Comparison of ENCODE assay signal across 22 cellular contexts in the genomic region with DNA sequence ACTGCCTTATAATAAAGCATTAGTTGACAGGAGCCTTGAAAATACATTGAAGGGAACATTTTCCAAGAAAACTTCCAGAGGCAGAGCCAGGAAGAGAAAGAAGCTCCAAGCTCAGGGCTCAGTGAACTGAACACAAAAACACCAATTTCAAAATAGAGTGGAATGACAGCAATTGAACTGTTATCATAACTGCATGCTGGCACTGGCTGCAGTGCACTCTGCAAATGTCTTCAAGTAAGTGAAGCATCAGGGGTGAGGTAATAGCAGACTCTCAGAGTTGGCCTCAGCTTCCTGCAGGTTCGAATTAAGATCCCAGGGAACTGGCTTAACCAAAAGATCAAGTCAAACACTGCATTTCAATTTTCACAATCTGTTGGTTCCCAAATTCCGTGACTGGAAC.
"Had no signal": no experiment of that assay in that cellular context is flagged by ENCODE, and none has a peak within 500 bp of the region (broad histone marks: within the 10 kb centered on the region; RNA-seq: fewer than 3 reads in every experiment).

No MANE protein-coding gene starts in this region.

- H2AFZ ChIP-seq: neural progenitor cell had no signal

- H3K27ac ChIP-seq: dorsolateral prefrontal cortex, lower lobe of right lung, neural progenitor cell, prostate gland, right atrium auricular region, stomach, tibial artery, upper lobe of left lung had no signal

- H3K4me1 ChIP-seq: lower lobe of right lung, prostate gland, right atrium auricular region, stomach, tibial artery had no signal

- H3K36me3 ChIP-seq: lower lobe of right lung, neural progenitor cell, prostate gland, right atrium auricular region, stomach, tibial artery, upper lobe of left lung had no signal

- DNase-seq: cerebellar nuclear complex; dorsolateral prefrontal cortex; effector CD4-positive, alpha-beta T cell; head of caudate nucleus; left ventricle myocardium superior; lower lobe of right lung; mucosa of descending colon; naive B cell; stimulated activated CD4-positive, alpha-beta T cell treated with anti-CD3 and anti-CD28 coated beads, Interleukin-12 subunit alpha, Interleukin-12 subunit beta, amount 100 ng/mL, for 4 hours; stimulated activated CD4-positive, alpha-beta T cell treated with anti-CD3 and anti-CD28 coated beads, Interleukin-1b, Interleukin-23, amount 100 ng/mL, for 48 hours; stimulated activated CD4-positive, alpha-beta T cell treated with anti-CD3 and anti-CD28 coated beads, Interleukin-4, amount 100 ng/mL, for 1 hour; stimulated activated CD8-positive, alpha-beta memory T cell treated with anti-CD3 and anti-CD28 coated beads, Interleukin-4, amount 100 ng/mL, for 48 hours; stimulated activated naive CD4-positive, alpha-beta T cell treated with Interleukin-2 at 50 U/mL for 16 hours; stomach; tibial artery; upper lobe of left lung had no signal

- H3K9ac ChIP-seq: neural progenitor cell had no signal

- H3K4me2 ChIP-seq: neural progenitor cell, smooth muscle cell had no signal

- H3K9me3 ChIP-seq: lower lobe of right lung, mucosa of descending colon, prostate gland, right atrium auricular region, stomach, tibial artery, upper lobe of left lung had no signal

- H3K27me3 ChIP-seq: dorsolateral prefrontal cortex, neural progenitor cell, right atrium auricular region, stomach, upper lobe of left lung had no signal

- H3K4me3 ChIP-seq: dorsolateral prefrontal cortex, lower lobe of right lung, mucosa of descending colon, neural progenitor cell, prostate gland, right atrium auricular region, smooth muscle cell, stomach, tibial artery, upper lobe of left lung had no signal

- ATAC-seq: left ventricle myocardium superior; lower lobe of right lung; mucosa of descending colon; natural killer cell treated with Interleukin-12 subunit alpha and Interleukin-12 subunit beta and Interleukin-15 and Interleukin-18, amount 100 ng/mL, for 72 hours; sciatic nerve had no signal
